In the genomic region with DNA sequence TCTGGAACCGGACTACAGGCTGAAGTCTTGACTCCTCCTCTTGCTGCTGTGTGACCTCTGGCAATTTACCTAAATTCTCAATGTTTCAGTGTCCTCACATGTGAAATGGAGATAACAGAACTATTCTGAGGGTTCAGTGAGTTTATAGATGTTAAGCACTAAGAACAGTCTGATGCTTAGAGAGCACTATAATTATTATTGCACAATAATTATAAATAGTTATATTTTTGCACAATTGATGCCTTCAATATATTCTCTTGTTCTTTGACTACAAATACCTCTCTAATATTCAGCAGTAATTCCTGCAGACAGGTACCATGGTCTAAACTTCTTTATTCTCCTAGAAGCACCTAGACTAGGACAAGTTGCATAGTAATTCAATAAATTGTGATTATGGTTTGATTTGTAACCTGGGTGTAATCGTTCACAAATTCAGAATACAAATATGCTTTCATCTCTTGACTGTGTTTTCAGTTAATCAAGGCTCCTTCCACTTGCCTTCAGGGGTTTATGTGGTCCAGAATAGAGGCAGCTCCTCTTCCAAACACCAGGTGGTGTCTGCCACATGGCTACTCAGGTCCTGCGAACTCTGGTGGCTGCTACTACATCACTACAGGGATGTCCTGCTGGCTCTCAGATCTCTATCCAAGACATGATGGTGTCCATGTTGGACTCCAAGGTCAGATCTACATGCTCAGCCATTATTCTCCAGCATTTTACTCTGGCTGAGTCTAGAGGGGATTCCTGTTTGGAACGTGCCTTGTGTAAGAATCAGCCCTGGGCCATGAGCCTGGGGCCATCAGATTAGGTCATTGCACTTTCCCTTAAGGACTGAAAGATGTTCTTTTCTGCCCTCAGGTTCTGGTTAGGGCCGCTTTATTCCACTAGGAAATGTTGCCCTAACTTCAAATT, we compare ENCODE assay signal across 7 cellular contexts.
DNase-seq lines count a peak whose midpoint lies in the region; ATAC-seq and TF ChIP-seq lines count a peak whose summit lies in the region.

No MANE protein-coding gene starts in this region.

- H3K4me3 ChIP-seq in SJCRH30: no peak overlapping the region
- no peak overlapping the region for H3K4me3 ChIP-seq in mucosa of descending colon

- H3K27me3 ChIP-seq in SJCRH30: no peaks in the 10 kb centered on the region

- peak; percentile 16 for TF ChIP-seq CTCF in mucosa of descending colon (IDR thresholded peaks at IDR 0.05)

- H3K9me3 ChIP-seq in SJCRH30 (replicated peaks): no peaks in the 10 kb centered on the region
- no peaks in the 10 kb centered on the region for H3K9me3 ChIP-seq in mucosa of descending colon

- H3K27ac ChIP-seq in SJCRH30: no peak overlapping the region

- intact Hi-C loops in mucosa of descending colon (cut with DNase I, micrococcal nuclease) (no loop called here), sciatic nerve (cut with DNase I) (no loop called here)

- DNase-seq in SJCRH30: peak; percentile 10 to 20
- peak in 1 of 3 donors; percentile 47 for DNase-seq in mucosa of descending colon
- DNase-seq in stimulated activated CD4-positive, alpha-beta T cell treated with anti-CD3 and anti-CD28 coated beads, Interleukin-1b, Interleukin-23, amount 100 ng/mL, for 48 hours: no peak
- DNase-seq in AG08395 (ENCODE audit: low spot score): no peak
- no peak for DNase-seq in sciatic nerve (ENCODE audit: low spot score)

- ATAC-seq in GM18870 (IDR thresholded peaks at IDR 0.05; ENCODE audit: unreplicated experiment): peak; percentile 17
- peak; percentile 32 for ATAC-seq in HG02884 (IDR thresholded peaks at IDR 0.05; ENCODE audit: unreplicated experiment)
- ATAC-seq in mucosa of descending colon: peak; percentile 81
- no peak for ATAC-seq in sciatic nerve

- H3K36me3 ChIP-seq in SJCRH30 (no peaks in the 10 kb centered on the region), mucosa of descending colon (ENCODE audit: low read depth) (no peaks in the 10 kb centered on the region)

- no peaks in the 10 kb centered on the region for H3K4me1 ChIP-seq in SJCRH30
- no peaks in the 10 kb centered on the region for H3K4me1 ChIP-seq in mucosa of descending colon (ENCODE audit: low read depth)

Comparison
In these comparisons a context has a peak if more than half of its experiments do, and no peak if none do; other contexts are left out.
1. DNase-seq: peak in SJCRH30 (2 of 2); none in stimulated activated CD4-positive, alpha-beta T cell treated with anti-CD3 and anti-CD28 coated beads, Interleukin-1b, Interleukin-23, amount 100 ng/mL, for 48 hours (single experiment), AG08395 (single experiment) and sciatic nerve (single experiment).